In the genomic region with DNA sequence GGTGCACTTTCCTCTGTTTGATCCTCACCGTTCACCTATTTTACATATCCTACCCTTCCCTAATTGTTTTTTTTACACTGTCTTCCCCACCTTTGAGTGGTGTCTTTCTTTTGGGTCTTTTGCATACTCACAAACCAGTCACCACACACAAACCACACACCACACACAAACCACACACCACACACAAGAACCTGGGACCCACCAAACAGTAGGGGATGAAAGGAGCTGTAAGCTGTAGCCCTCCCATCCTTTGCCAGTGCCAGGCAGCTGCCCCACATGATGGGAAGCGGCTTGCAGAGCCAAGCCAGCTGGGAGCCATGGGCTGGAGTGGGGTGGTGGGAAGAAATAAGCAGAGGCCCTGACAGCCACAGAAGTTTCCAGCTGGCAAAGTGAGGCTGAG, we compare ENCODE assay signal across 19 cellular contexts.
"Had no signal": no experiment of that assay in that cellular context is flagged by ENCODE, and none has a peak within 500 bp of the region (broad histone marks: within the 10 kb centered on the region; RNA-seq: fewer than 3 reads in every experiment).

No MANE protein-coding gene starts in this region.

- H3K36me3 ChIP-seq: ovary, suprapubic skin, thyroid gland had no signal

- H3K36me3 Mint-ChIP-seq: natural killer cell, type B pancreatic cell had no signal

- FAIRE-seq: small intestine had no signal

- H3K4me3 ChIP-seq: coronary artery, hepatocyte, mucosa of descending colon, ovary, suprapubic skin, thyroid gland, uterus had no signal

- H3K27ac ChIP-seq: coronary artery, hepatocyte, ovary, suprapubic skin, thyroid gland, uterus had no signal

- H2AFZ ChIP-seq: hepatocyte had no signal

- H3K27ac Mint-ChIP-seq: natural killer cell, type B pancreatic cell had no signal

- H3K27me3 ChIP-seq: hepatocyte, ovary, thyroid gland, uterus had no signal

- ATAC-seq: left colon, mucosa of descending colon, natural killer cell, right cardiac atrium had no signal

- H3K4me1 ChIP-seq: suprapubic skin, thyroid gland, uterus had no signal

- H3K9me3 Mint-ChIP-seq: natural killer cell, type B pancreatic cell had no signal

- H3K9me3 ChIP-seq: ovary, thyroid gland had no signal

- H3K79me2 ChIP-seq: hepatocyte had no signal

- DNase-seq: effector CD4-positive, alpha-beta T cell; foreskin melanocyte; head of caudate nucleus; left colon; mucosa of descending colon; natural killer cell; nucleus accumbens; ovary; right cardiac atrium; small intestine; stimulated activated CD4-positive, alpha-beta T cell treated with anti-CD3 and anti-CD28 coated beads, Interleukin-12 subunit alpha, Interleukin-12 subunit beta, amount 100 ng/mL, for 4 hours; stimulated activated naive CD4-positive, alpha-beta T cell; thyroid gland; uterus had no signal

- H3K4me2 ChIP-seq: hepatocyte had no signal

- H3K4me1 Mint-ChIP-seq: natural killer cell had no signal

- H3K4me3 Mint-ChIP-seq: natural killer cell, neural crest cell, type B pancreatic cell had no signal
